Comparison of ENCODE assay signal across 22 cellular contexts in genomic region chr17:56149266-56150036, GRCh38. TPM values are rescaled to one million over a fixed set of nuclear protein-coding genes. Genes with fewer than 3 reads are reported as not detected.
"Had no signal": no experiment of that assay in that cellular context is flagged by ENCODE, and none has a peak within 500 bp of the region (broad histone marks: within the 10 kb centered on the region; RNA-seq: fewer than 3 reads in every experiment).

No MANE protein-coding gene starts in this region.

- H3K9me3 Mint-ChIP-seq: activated naive CD4-positive, alpha-beta T cell treated with anti-CD3 and anti-CD28 coated beads, Interleukin-2, amount 50 U/mL, for 24 hours; mesothelial cell of epicardium; nephron progenitor cell had no signal

- H3K27me3 Mint-ChIP-seq: stimulated activated naive B cell treated with anti-CD40 and anti-IgM and Interleukin-4, amounts not matched to agents 10 μg/mL and 1 μg/mL and 100 μg/mL, for 72 hours had no signal

- H3K27me3 ChIP-seq: breast epithelium, sigmoid colon, tibial artery had no signal

- H3K4me3 ChIP-seq: breast epithelium, coronary artery, gastrocnemius medialis, lung, sigmoid colon, tibial artery had no signal

- H3K4me1 Mint-ChIP-seq: activated naive CD4-positive, alpha-beta T cell treated with anti-CD3 and anti-CD28 coated beads, Interleukin-2, amount 50 U/mL, for 24 hours; immature natural killer cell; stimulated activated naive B cell treated with anti-CD40 and anti-IgM and Interleukin-4, amounts not matched to agents 10 μg/mL and 1 μg/mL and 100 μg/mL, for 72 hours had no signal

- H3K27ac Mint-ChIP-seq: activated naive CD4-positive, alpha-beta T cell treated with anti-CD3 and anti-CD28 coated beads, Interleukin-2, amount 50 U/mL, for 24 hours; immature natural killer cell; mesothelial cell of epicardium; nephron progenitor cell; stimulated activated naive B cell treated with anti-CD40 and anti-IgM and Interleukin-4, amounts not matched to agents 10 μg/mL and 1 μg/mL and 100 μg/mL, for 72 hours had no signal

- H3K9me3 ChIP-seq: breast epithelium, gastrocnemius medialis, sigmoid colon, tibial artery had no signal

- H3K36me3 ChIP-seq: breast epithelium, gastrocnemius medialis, sigmoid colon, tibial artery, WERI-Rb-1 had no signal

- H3K27ac ChIP-seq: breast epithelium, coronary artery, gastrocnemius medialis, sigmoid colon, tibial artery, WERI-Rb-1 had no signal

- H3K36me3 Mint-ChIP-seq: activated naive CD4-positive, alpha-beta T cell treated with anti-CD3 and anti-CD28 coated beads, Interleukin-2, amount 50 U/mL, for 24 hours; immature natural killer cell; mesothelial cell of epicardium; stimulated activated naive B cell treated with anti-CD40 and anti-IgM and Interleukin-4, amounts not matched to agents 10 μg/mL and 1 μg/mL and 100 μg/mL, for 72 hours had no signal

- ATAC-seq: gastrocnemius medialis; stimulated activated naive B cell treated with anti-CD40 and anti-IgM and Interleukin-4, amounts not matched to agents 10 μg/mL and 1 μg/mL and 100 μg/mL, for 72 hours had no signal

- FAIRE-seq: astrocyte, endometrium had no signal

- DNase-seq: activated CD4-positive, alpha-beta T cell treated with anti-CD3 and anti-CD28 coated beads, Interleukin-2, amount 50 U/mL, for 4 hours; activated gamma-delta T cell; gastrocnemius medialis; head of caudate nucleus; immature natural killer cell; nephron progenitor cell; nucleus accumbens; posterior cingulate gyrus; sigmoid colon; stimulated activated naive B cell treated with anti-CD40 and anti-IgM and Interleukin-4, amounts not matched to agents 10 μg/mL and 1 μg/mL and 100 μg/mL, for 72 hours; T-helper 2 cell; tibial artery; WERI-Rb-1 had no signal

- H3K4me1 ChIP-seq: breast epithelium, gastrocnemius medialis, sigmoid colon, tibial artery had no signal

- H3K4me3 Mint-ChIP-seq: activated naive CD4-positive, alpha-beta T cell treated with anti-CD3 and anti-CD28 coated beads, Interleukin-2, amount 50 U/mL, for 24 hours; immature natural killer cell; mesothelial cell of epicardium; nephron progenitor cell; stimulated activated naive B cell treated with anti-CD40 and anti-IgM and Interleukin-4, amounts not matched to agents 10 μg/mL and 1 μg/mL and 100 μg/mL, for 72 hours had no signal

RNA-seq across cellular contexts. Expression of gene ANKFN1, which starts 3.8 kb away (rescaled TPM):
- total RNA-seq: activated CD8-positive, alpha-beta memory T cell treated with anti-CD3 and anti-CD28 coated beads for 36 hours; astrocyte; renal cortical epithelial cell had no signal
- polyA plus RNA-seq: immature natural killer cell had no signal
